11 cellular contexts compared by ENCODE assay signal in the genomic region with DNA sequence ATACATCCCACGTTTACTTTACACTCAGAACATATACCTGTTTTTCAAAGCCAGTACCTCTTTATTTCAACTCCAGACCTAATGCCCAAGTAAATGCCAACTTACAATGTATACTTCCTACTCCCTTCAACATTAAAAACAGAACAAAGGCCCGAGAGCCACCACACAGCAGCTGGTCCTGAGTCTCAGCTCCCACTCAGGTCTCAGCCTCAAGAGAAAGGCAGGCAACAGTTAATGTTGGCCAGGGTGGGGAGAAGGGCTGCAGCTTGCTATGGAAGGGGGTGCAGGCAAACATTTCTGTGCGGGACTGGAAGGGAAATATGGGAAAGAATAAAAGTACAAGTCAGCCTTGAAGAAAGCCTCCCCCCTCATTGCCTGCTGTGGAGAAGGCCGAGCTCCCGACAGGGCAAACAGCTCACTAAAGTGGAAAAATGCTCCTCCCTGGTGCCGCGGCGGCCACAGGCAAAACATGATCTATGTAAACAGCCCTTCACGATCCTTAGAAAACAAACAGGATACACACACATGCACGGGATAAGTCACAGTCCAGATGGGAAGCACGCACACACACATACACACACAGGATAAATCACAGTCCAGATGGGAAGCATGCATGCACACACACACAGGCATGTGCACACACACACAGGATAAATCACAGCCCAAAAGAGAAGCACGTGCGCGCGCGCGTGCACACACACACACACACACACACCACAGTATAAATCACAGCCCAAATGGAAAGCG.
DNase-seq lines count a peak whose midpoint lies in the region; ATAC-seq, FAIRE-seq and TF ChIP-seq lines count a peak whose summit lies in the region.
"Had no signal": no experiment of that assay in that cellular context is flagged by ENCODE, and none has a peak within 500 bp of the region (broad histone marks: within the 10 kb centered on the region; RNA-seq: fewer than 3 reads in every experiment).

No MANE protein-coding gene starts in this region.

- H2BK120ac ChIP-seq in H1 (replicated peaks; ENCODE audit: low read depth, low read length): no peak overlapping the region

- DNase-seq in AG10803 (ENCODE audit: low read depth) (peak; percentile 63), GM23248 (peak; percentile 54), H1 (ENCODE audit: low read depth in 1 of 2, low spot score in 2 of 2) (no peak), left colon (no peak), occipital lobe (lab: John Stamatoyannopoulos, UW) (no peak), iPS-NIHi11 (ENCODE audit: low spot score) (no peak)
- DNase-seq in naive thymus-derived CD8-positive, alpha-beta T cell: no peak
- DNase-seq in effector CD4-positive, alpha-beta T cell: no peak
- DNase-seq: activated CD4-positive, alpha-beta T cell treated with anti-CD3 and anti-CD28 coated beads, Interleukin-2, amount 50 U/mL, for 4 hours had no signal

- peak overlapping the region; percentile 20 for H3K4me2 ChIP-seq in GM23248 (ENCODE audit: unreplicated experiment)
- H3K4me2 ChIP-seq in H1 (ENCODE audit: insufficient read depth in 1 of 2, low read depth in 2 of 2, low read length in 2 of 2): no peak overlapping the region

- peak overlapping the region; percentile 39; the same call in 1 of the 2 replicates for H2BK12ac ChIP-seq in H1 (ENCODE audit: low read depth, low read length)

- peak overlapping the region in 7 of 10 donors; percentile 6 to 97 (median 95) for H3K27ac Mint-ChIP-seq in naive thymus-derived CD8-positive, alpha-beta T cell
- H3K27ac Mint-ChIP-seq: memory B cell had no signal

- no peaks in the 10 kb centered on the region for H3K36me3 Mint-ChIP-seq in naive thymus-derived CD8-positive, alpha-beta T cell
- H3K36me3 Mint-ChIP-seq: memory B cell had no signal

- H3K4me1 Mint-ChIP-seq in naive thymus-derived CD8-positive, alpha-beta T cell: peaks cover 16 to 27% (median 26%) of the 10 kb centered on the region in 4 donors

- H3F3A ChIP-seq in GM23248 (ENCODE audit: insufficient read depth): no peaks in the 10 kb centered on the region

- H4K5ac ChIP-seq in H1 (ENCODE audit: insufficient read length, low read depth, low read length): no peak overlapping the region

- H3K4me3 Mint-ChIP-seq in naive thymus-derived CD8-positive, alpha-beta T cell: peak overlapping the region in 1 of 10 donors; percentile 15
- H3K4me3 Mint-ChIP-seq: memory B cell had no signal

- no peak for TF ChIP-seq RAD21 in H1 (IDR thresholded peaks at IDR 0.05 in 1 of 2, conservative IDR thresholded peaks at IDR 0.05 in 1 of 2; ENCODE audit: low read depth in 2 of 2, low read length in 2 of 2)

- ATAC-seq in naive thymus-derived CD8-positive, alpha-beta T cell: no peak
- ATAC-seq in left colon: no peak

- no peak overlapping the region; the same call in 1 of the 2 replicates for H2BK5ac ChIP-seq in H1 (ENCODE audit: low read depth, low read length)

- no peaks in the 10 kb centered on the region for H3K79me2 ChIP-seq in GM23248 (ENCODE audit: insufficient read depth)
- H3K79me2 ChIP-seq in H1 (ENCODE audit: control insufficient read depth in 1 of 2, insufficient read depth in 2 of 2, low read length in 2 of 2): no peaks in the 10 kb centered on the region

- no peak overlapping the region; the same call in 1 of the 2 replicates for H2BK15ac ChIP-seq in H1 (ENCODE audit: low read length)

- no peak overlapping the region for H4K91ac ChIP-seq in H1 (replicated peaks; ENCODE audit: insufficient read length, low read length)

- POLR2A ChIA-PET in H1 (lab: Charles Lee; ENCODE audit: partially characterized antibody): interaction anchor here (1.5 kb wide), 1 partner anchor 26 kb away, joined by 3 read pairs; no protein-coding TSS in a partner anchor
- POLR2A ChIA-PET in naive thymus-derived CD8-positive, alpha-beta T cell (lab: Charles Lee): interaction anchor here (1.0 kb wide), 1 partner anchor 9 kb away, joined by 4 read pairs; no protein-coding TSS in a partner anchor

- no peak overlapping the region for H3K18ac ChIP-seq in H1 (ENCODE audit: extremely low read depth, low read length)

- H2AFZ ChIP-seq in GM23248: no peak overlapping the region
- no peak overlapping the region for H2AFZ ChIP-seq in H1 (ENCODE audit: low read length)

- H3K4me3 ChIP-seq in AG10803 (ENCODE audit: low read length) (no peak overlapping the region), GM23248 (peak overlapping the region; percentile 12; the same call in 1 of the 2 replicates), H1 (ENCODE audit: extremely low read depth in 1 of 4, insufficient read depth in 2 of 4, low read depth in 3 of 4, low read length in 4 of 4) (no peak overlapping the region)
- H3K4me3 ChIP-seq: BLaER1 treated with 17β-estradiol and CSF1 and Interleukin-3, amounts not matched to agents 10 nM and 100 nM had no signal

- no peak overlapping the region; the same call in 1 of the 2 replicates for H2AK5ac ChIP-seq in H1 (ENCODE audit: low read depth, low read length)

- no peak overlapping the region for H3K14ac ChIP-seq in H1 (ENCODE audit: insufficient read length)

- no peaks in the 10 kb centered on the region for H3K36me3 ChIP-seq in GM23248 (ENCODE audit: low read depth)
- no peaks in the 10 kb centered on the region for H3K36me3 ChIP-seq in H1 (ENCODE audit: control insufficient read depth in 2 of 4, insufficient read depth in 4 of 4, low read length in 3 of 4)
- H3K36me3 ChIP-seq: BLaER1 treated with 17β-estradiol and CSF1 and Interleukin-3, amounts not matched to agents 10 nM and 100 nM had no signal

- H3K4ac ChIP-seq in H1 (replicated peaks; ENCODE audit: insufficient read length, low read depth, low read length): no peak overlapping the region

- no peaks in the 10 kb centered on the region; the same call in 1 of the 2 replicates for H3K23me2 ChIP-seq in H1 (ENCODE audit: low read depth, low read length)

- no peaks in the 10 kb centered on the region for H3K9me3 Mint-ChIP-seq in naive thymus-derived CD8-positive, alpha-beta T cell
- H3K9me3 Mint-ChIP-seq: memory B cell had no signal

- H3K79me1 ChIP-seq in H1 (ENCODE audit: low read depth, low read length): peaks cover 7% of the 10 kb centered on the region; the same call in 1 of the 2 replicates

- H3K9me3 ChIP-seq in GM23248 (ENCODE audit: low read depth) (no peaks in the 10 kb centered on the region), H1 (ENCODE audit: insufficient read depth in 2 of 2, low read depth in 1 of 2, low read length in 1 of 2) (no peaks in the 10 kb centered on the region)
- H3K9me3 ChIP-seq: BLaER1 treated with 17β-estradiol and CSF1 and Interleukin-3, amounts not matched to agents 10 nM and 100 nM had no signal

- H3K9ac ChIP-seq in GM23248 (peak overlapping the region; percentile 7; the same call in 1 of the 2 replicates), H1 (replicated peaks in 1 of 4; ENCODE audit: extremely low read depth in 1 of 4, low read depth in 3 of 4, low read length in 3 of 4) (no peak overlapping the region)
- H3K9ac ChIP-seq: BLaER1 treated with 17β-estradiol and CSF1 and Interleukin-3, amounts not matched to agents 10 nM and 100 nM had no signal

- H3K27me3 ChIP-seq in GM23248 (replicated peaks; ENCODE audit: insufficient read depth) (no peaks in the 10 kb centered on the region; the same call in 1 of the 2 replicates), H1 (replicated peaks in 1 of 4; ENCODE audit: control insufficient read depth in 3 of 4, extremely low read depth in 1 of 4, insufficient read depth in 3 of 4, low read length in 3 of 4) (no peaks in the 10 kb centered on the region)

- H3K9me2 ChIP-seq in GM23248 (ENCODE audit: insufficient read depth): no peaks in the 10 kb centered on the region

- TF ChIP-seq CTCF in AG10803 (conservative IDR thresholded peaks at IDR 0.05; ENCODE audit: low read length) (no peak), H1 (IDR thresholded peaks at IDR 0.05; ENCODE audit: control extremely low read depth in 1 of 3, insufficient read depth in 1 of 3, low read depth in 1 of 3, low read length in 3 of 3) (no peak)

- peaks cover 2 to 21% (median 3%) of the 10 kb centered on the region in 5 donors for H3K27me3 Mint-ChIP-seq in naive thymus-derived CD8-positive, alpha-beta T cell

- no peak for TF ChIP-seq POLR2A in H1 (IDR thresholded peaks at IDR 0.05; ENCODE audit: control extremely low read depth in 1 of 2, low read depth in 2 of 2, low read length in 2 of 2)

- in situ Hi-C loops in GM23248 (cut with MboI): no loop called here

- no peaks in the 10 kb centered on the region for H4K20me1 ChIP-seq in GM23248 (ENCODE audit: insufficient read depth)
- H4K20me1 ChIP-seq in H1 (replicated peaks in 1 of 2; ENCODE audit: control insufficient read depth in 1 of 2, insufficient read depth in 2 of 2, low read length in 2 of 2): peaks cover 0 to 19% of the 10 kb centered on the region in 2 experiments

- H4K8ac ChIP-seq in H1 (ENCODE audit: extremely low read depth, insufficient read depth, low read length): no peak overlapping the region

- H3K23ac ChIP-seq in H1 (ENCODE audit: insufficient read length): no peak overlapping the region

- TF ChIP-seq EP300 in H1 (IDR thresholded peaks at IDR 0.05; ENCODE audit: borderline replicate concordance in 1 of 2, low read depth in 2 of 2, low read length in 2 of 2): no peak

- H3K56ac ChIP-seq in H1 (replicated peaks; ENCODE audit: insufficient read length, low read depth, low read length): no peak overlapping the region

- H2BK20ac ChIP-seq in H1 (ENCODE audit: low read length): no peak overlapping the region

- CTCF ChIA-PET in H1 (lab: Charles Lee; ENCODE audit: partially characterized antibody): interaction anchor here (1.9 to 10.1 kb wide), 2 partner anchors 18 to 24 kb away, joined by 12 to 124 read pairs; no protein-coding TSS in a partner anchor

- peaks cover 3% of the 10 kb centered on the region; the same call in 1 of the 2 replicates for H3K4me1 ChIP-seq in GM23248 (ENCODE audit: insufficient read depth)
- H3K4me1 ChIP-seq in H1 (replicated peaks in 1 of 4; ENCODE audit: control insufficient read depth in 3 of 4, insufficient read depth in 4 of 4, low read length in 3 of 4): peaks cover 0 to 3% (median under 1%) of the 10 kb centered on the region in 4 experiments; a peak in 2 of 7 replicates

- H3K27ac ChIP-seq in GM23248 (no peak overlapping the region), H1 (ENCODE audit: low read depth, low read length) (no peak overlapping the region)
- H3K27ac ChIP-seq: BLaER1 treated with 17β-estradiol and CSF1 and Interleukin-3, amounts not matched to agents 10 nM and 100 nM had no signal

- 8 to 9% methylated on average over 14 to 18 of the region's 18 CpGs for WGBS in GM23248 (ENCODE audit: low coverage in 1 of 2, low lambda C conversion rate in 2 of 2, missing lambda C conversion rate in 2 of 2), 2 experiments
- 88% methylated on average over 17 of the region's 18 CpGs; no CpG with 5 or more reads in 1 of the 2 experiments for WGBS in H1 (ENCODE audit: extremely low coverage in 1 of 2, insufficient coverage in 1 of 2, insufficient read length in 1 of 2, insufficient replicate concordance in 2 of 2, low coverage in 1 of 2, low lambda C conversion rate in 2 of 2, missing lambda C conversion rate in 1 of 2), 2 experiments

- intact Hi-C loops in left colon (cut with DNase I, micrococcal nuclease): no loop called here

- FAIRE-seq in H1 (lab: Jason Lieb, UNC): no peak

TF ChIP-seq in H1, 55 proteins besides CTCF, POLR2A, EP300 and RAD21 (continues in another document):
- TF ChIP-seq ZNF274 (IDR thresholded peaks at IDR 0.05; ENCODE audit: borderline replicate concordance, extremely low read depth, low read length) (no peak), SIX5 (IDR thresholded peaks at IDR 0.05; ENCODE audit: low read depth, low read length) (no peak), POLR2AphosphoS5 (IDR thresholded peaks at IDR 0.05; ENCODE audit: low read depth, low read length) (no peak)

Comparison
In these comparisons a context has a peak if more than half of its experiments do, and no peak if none do; other contexts are left out.
1. DNase-seq: peak in AG10803 (single experiment) and GM23248 (single experiment); none in H1 (0 of 2), naive thymus-derived CD8-positive, alpha-beta T cell (0 of 10), effector CD4-positive, alpha-beta T cell (single experiment), left colon (0 of 2), occipital lobe (single experiment) and iPS-NIHi11 (single experiment).